Comparison of ENCODE assay signal across 9 cellular contexts in the genomic region with DNA sequence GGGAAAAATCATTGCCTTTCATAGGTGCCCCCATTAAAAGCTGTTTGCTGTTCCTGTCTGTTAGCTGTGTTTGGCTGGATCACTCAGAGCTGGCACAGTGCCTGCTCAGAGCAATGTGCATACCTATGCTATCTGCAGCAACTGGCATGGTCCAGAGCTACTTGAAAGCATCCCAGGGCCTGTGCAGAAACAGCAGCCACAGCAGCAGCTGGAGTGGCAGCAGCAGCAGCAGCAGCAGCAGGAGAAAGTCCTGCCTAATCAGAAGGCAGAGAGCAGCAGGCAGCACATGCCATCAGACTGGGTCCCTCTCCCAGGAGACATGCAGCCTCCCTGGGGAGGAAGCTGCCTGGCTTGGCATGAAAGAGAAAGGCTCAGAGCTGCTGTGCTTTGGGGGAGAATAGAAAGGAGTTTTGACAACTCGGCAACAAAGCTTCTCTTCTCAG.
DNase-seq lines count a peak whose midpoint lies in the region; ATAC-seq lines count a peak whose summit lies in the region.
"Had no signal": no experiment of that assay in that cellular context is flagged by ENCODE, and none has a peak within 500 bp of the region (broad histone marks: within the 10 kb centered on the region; RNA-seq: fewer than 3 reads in every experiment).

No MANE protein-coding gene starts in this region.

- peak overlapping the region; percentile 42 to 75 (median 64) for H3K4me2 ChIP-seq in BLaER1 treated with 17β-estradiol and CSF1 and Interleukin-3, amounts not matched to agents 10 nM and 100 nM

- H3K9me3 ChIP-seq in BLaER1 treated with 17β-estradiol and CSF1 and Interleukin-3, amounts not matched to agents 10 nM and 100 nM (replicated peaks in 1 of 11) = no peaks in the 10 kb centered on the region

- H3K36me3 ChIP-seq in BLaER1 treated with 17β-estradiol and CSF1 and Interleukin-3, amounts not matched to agents 10 nM and 100 nM = peaks cover 0 to 43% (median 7%) of the 10 kb centered on the region in 11 experiments; a peak in 9 of 22 replicates

- peak; percentile 10 for ATAC-seq in HG02610 (IDR thresholded peaks at IDR 0.05; ENCODE audit: unreplicated experiment)
- ATAC-seq in GM18858 (IDR thresholded peaks at IDR 0.05; ENCODE audit: unreplicated experiment) = no peak

- no peak overlapping the region for H3K4me3 ChIP-seq in BLaER1 treated with 17β-estradiol and CSF1 and Interleukin-3, amounts not matched to agents 10 nM and 100 nM

- H3K27me3 ChIP-seq in BLaER1 treated with 17β-estradiol and CSF1 and Interleukin-3, amounts not matched to agents 10 nM and 100 nM = no peaks in the 10 kb centered on the region

- DNase-seq in SK-N-DZ (ENCODE audit: low spot score) (peak; percentile 36), islet precursor cell (peak; percentile 67), NCI-H1417 treated with DMSO at 0.1 percent for 48 hours (lab: John Stamatoyannopoulos, UW) (no peak), DMS153 treated with DMSO at 0.1 percent for 48 hours (lab: John Stamatoyannopoulos, UW; ENCODE audit: unreplicated experiment) (no peak)
- DNase-seq in stimulated activated naive CD4-positive, alpha-beta T cell treated with Interleukin-2 at 50 U/mL for 16 hours (lab: John Stamatoyannopoulos, UW) = no peak
- DNase-seq: KG1 had no signal

- peaks cover 0 to 9% (median 0%) of the 10 kb centered on the region in 11 experiments; a peak in 2 of 22 replicates for H4K20me1 ChIP-seq in BLaER1 treated with 17β-estradiol and CSF1 and Interleukin-3, amounts not matched to agents 10 nM and 100 nM

- peak overlapping the region in 3 of 11 experiments; percentile 11 to 49 (median 27); a peak in 1 of 22 replicates for H3K9ac ChIP-seq in BLaER1 treated with 17β-estradiol and CSF1 and Interleukin-3, amounts not matched to agents 10 nM and 100 nM

- H3K27ac ChIP-seq in BLaER1 treated with 17β-estradiol and CSF1 and Interleukin-3, amounts not matched to agents 10 nM and 100 nM = 0 out of 22 replicates have a peak overlapping the region, but pooled peaks of 1 of the 11 experiments have one; percentile 12

- H3K4me1 ChIP-seq in BLaER1 treated with 17β-estradiol and CSF1 and Interleukin-3, amounts not matched to agents 10 nM and 100 nM = peaks cover 9 to 44% (median 27%) of the 10 kb centered on the region in 10 experiments; a peak in 18 of 20 replicates

Comparison
In these comparisons a context has a peak if more than half of its experiments do, and no peak if none do; other contexts are left out.
1. DNase-seq: peak in SK-N-DZ (single experiment) and islet precursor cell (single experiment); none in stimulated activated naive CD4-positive, alpha-beta T cell treated with Interleukin-2 at 50 U/mL for 16 hours (single experiment), NCI-H1417 treated with DMSO at 0.1 percent for 48 hours (single experiment) and DMS153 treated with DMSO at 0.1 percent for 48 hours (single experiment).